8 cellular contexts compared by ENCODE assay signal in the genomic region with DNA sequence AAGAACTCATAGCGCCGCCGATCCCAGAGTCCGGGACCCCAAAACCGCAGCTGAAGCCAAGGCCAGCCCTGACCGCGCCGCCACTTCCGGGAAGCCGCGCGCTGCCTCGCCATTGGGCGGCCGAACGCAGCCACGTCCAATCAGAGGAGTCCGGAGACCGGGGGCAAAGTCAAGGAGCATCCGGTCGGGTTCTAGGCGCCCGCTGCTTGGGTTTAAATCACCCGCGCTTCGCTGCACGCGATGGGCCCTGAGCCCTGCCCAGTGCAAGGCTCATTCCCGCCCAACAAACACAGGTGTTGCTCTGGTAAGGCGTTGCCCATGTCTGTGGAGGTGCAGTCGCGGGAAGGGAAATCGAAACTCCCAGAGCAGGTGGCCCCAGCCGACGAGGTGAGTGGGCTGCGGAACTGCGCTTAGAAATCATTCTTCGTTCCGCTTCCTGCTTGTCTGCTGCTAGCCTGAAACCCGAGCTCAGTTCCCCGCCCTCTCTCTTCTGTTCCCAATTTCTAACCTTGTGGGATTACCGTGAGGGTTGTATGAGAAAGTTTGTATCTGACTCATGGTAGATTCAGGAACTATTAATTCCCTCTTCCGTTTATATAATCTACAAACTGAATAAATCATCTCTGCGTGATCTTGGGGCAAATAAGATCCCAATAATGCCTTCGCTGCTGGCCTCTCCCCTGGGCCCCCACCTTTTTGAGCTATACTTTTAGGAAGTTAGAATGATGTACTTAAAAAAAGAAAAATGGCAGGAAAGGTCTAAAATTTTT. TPM values are rescaled to one million over a fixed set of nuclear protein-coding genes. Genes with fewer than 3 reads are reported as not detected.
A peak's percentile ranks its signal among the peaks of the same experiment; 100 is the strongest.
DNase-seq lines count a peak whose midpoint lies in the region; ATAC-seq and TF ChIP-seq lines count a peak whose summit lies in the region.

Gene DCLRE1C, minus strand, starts transcription at position 96 of the 770 bp plus-strand sequence. Its CDS starts 86 bp downstream, at position 10.

- DNase-seq in DMS53 (lab: John Stamatoyannopoulos, UW) (peak; percentile 100), PC-3 (peak; percentile 82), activated T-cell treated with anti-CD3 and anti-CD28 coated beads for 48 hours (ENCODE audit: low read depth) (peak; percentile 84), epithelial cell of prostate (ENCODE audit: low read depth, low spot score) (peak; percentile 91), mucosa of gallbladder (ENCODE audit: low spot score) (peak; percentile 94)
- DNase-seq in Jurkat, Clone E6-1 (ENCODE audit: low read depth, low spot score) = peak; percentile 83
- peak; percentile 81 for DNase-seq in stimulated activated CD8-positive, alpha-beta memory T cell treated with anti-CD3 and anti-CD28 coated beads, Interleukin-4, amount 100 ng/mL, for 24 hours (ENCODE audit: low read depth)

- intact Hi-C loops in PC-3 (cut with micrococcal nuclease) = loop anchor here (1.0 to 5.0 kb wide), 2 partner anchors 72 to 142 kb away; no protein-coding TSS in a partner anchor

- peak within 1 kb of the TSS; percentile 85 for H3K4me3 ChIP-seq in Jurkat, Clone E6-1 (ENCODE audit: low read length)
- H3K4me3 ChIP-seq in PC-3 (ENCODE audit: low read length) = peak within 1 kb of the TSS; percentile 72

- peaks cover 40% of the 10 kb centered on the region for H3K79me2 ChIP-seq in PC-3 (ENCODE audit: low read length)

- no peaks in the 10 kb centered on the region for H3K9me3 ChIP-seq in PC-3 (ENCODE audit: low read length)

- H3K9ac ChIP-seq in PC-3 (ENCODE audit: low read length) = peak within 1 kb of the TSS; percentile 91

- no peaks in the 10 kb centered on the region for H3K36me3 ChIP-seq in PC-3 (ENCODE audit: low read depth, low read length)

- CTCF ChIA-PET in PC-3 (lab: Charles Lee) = no interaction called here

- H2AFZ ChIP-seq in PC-3 (ENCODE audit: low read length) = peak within 1 kb of the TSS; percentile 88

- POLR2A ChIA-PET in PC-3 (lab: Charles Lee; ENCODE audit: unreplicated experiment) = no interaction called here

- H3K4me2 ChIP-seq in PC-3 (ENCODE audit: low read length) = peak within 1 kb of the TSS; percentile 84

- ATAC-seq in GM21717 (IDR thresholded peaks at IDR 0.05; ENCODE audit: unreplicated experiment) (peak; percentile 84), PC-3 (peak; percentile 89)

- TSS peak; percentile 81 for BruUV-seq in PC-3 (replicated peaks; lab: Mats Ljungman, UMichigan)

- no peak for TF ChIP-seq CTCF in PC-3 (conservative IDR thresholded peaks at IDR 0.05; ENCODE audit: low read depth, low read length)

- no peaks in the 10 kb centered on the region for H3K9me2 ChIP-seq in PC-3 (replicated peaks; ENCODE audit: low read length)

- H3K27me3 ChIP-seq in PC-3 (ENCODE audit: low read length) = no peaks in the 10 kb centered on the region

- H3F3A ChIP-seq in PC-3 (ENCODE audit: low read length, unreplicated experiment) = peaks cover 4% of the 10 kb centered on the region

- peaks cover 13% of the 10 kb centered on the region for H3K4me1 ChIP-seq in PC-3 (ENCODE audit: insufficient read depth, low read length)

- no peaks in the 10 kb centered on the region for H4K20me1 ChIP-seq in PC-3 (ENCODE audit: low read length)

- H3K27ac ChIP-seq in PC-3 (ENCODE audit: low read length) = peak within 1 kb of the TSS; percentile 97
- peak within 1 kb of the TSS; percentile 88 for H3K27ac ChIP-seq in epithelial cell of prostate

RNA-seq across cellular contexts. Expression of gene DCLRE1C, which starts in this region (rescaled TPM):
- 9.7 TPM for polyA plus RNA-seq in Jurkat, Clone E6-1 (2012; ENCODE audit: insufficient read depth, insufficient read length)
- total RNA-seq in PC-3 (2014; rRNA removed) (3.7 and 9.8 TPM in 2 replicates), mucosa of gallbladder (12.0 TPM)

Comparison
In these comparisons a context has a peak if more than half of its experiments do, and no peak if none do; other contexts are left out.
1. Peak in every context shown above with its lines: DNase-seq, ATAC-seq, H3K4me3 ChIP-seq and H3K27ac ChIP-seq.